23 cellular contexts compared by ENCODE assay signal in genomic region chr9:116233160-116233530, GRCh38.
DNase-seq lines count a peak whose midpoint lies in the region; ATAC-seq and TF ChIP-seq lines count a peak whose summit lies in the region.
"Had no signal": no experiment of that assay in that cellular context is flagged by ENCODE, and none has a peak within 500 bp of the region (broad histone marks: within the 10 kb centered on the region; RNA-seq: fewer than 3 reads in every experiment).

No MANE protein-coding gene starts in this region.

- no peaks in the 10 kb centered on the region for H4K20me1 ChIP-seq in GM23248 (ENCODE audit: insufficient read depth)
- no peaks in the 10 kb centered on the region for H4K20me1 ChIP-seq in fibroblast of lung (ENCODE audit: control insufficient read depth, extremely low read depth, insufficient read depth, low read length)

- peak overlapping the region; percentile 19 for H3K4me2 ChIP-seq in GM23248 (ENCODE audit: unreplicated experiment)
- H3K4me2 ChIP-seq in fibroblast of lung (ENCODE audit: extremely low read depth, insufficient read depth, low read length) = no peak overlapping the region

- DNase-seq in GM23248 = peak; percentile 48
- no peak for DNase-seq in RWPE2 (ENCODE audit: low spot score)
- no peak for DNase-seq in fibroblast of lung (ENCODE audit: low read depth in 2 of 2)
- DNase-seq in osteocyte (ENCODE audit: extremely low spot score, unreplicated experiment) = no peak
- no peak for DNase-seq in activated T-helper 2 cell treated with anti-CD3 and anti-CD28 coated beads, Interferon-gamma antibody, Interleukin-2, Interleukin-4, amounts not matched to agents 10 μg/mL and 5 μg/mL and 100 μg/mL, durations not matched to agents 14 hours and 24 hours and 36 hours (ENCODE audit: low spot score)
- DNase-seq in aorta = no peak
- DNase-seq: activated CD4-positive, alpha-beta T cell treated with anti-CD3 and anti-CD28 coated beads, Interleukin-2, amount 10 ng/mL, durations not matched to agents 24 days and 14 days; activated T-cell treated with anti-CD3 and anti-CD28 coated beads, Interleukin-2, amount 50 U/mL, for 4 hours; DMS153; effector CD4-positive, alpha-beta T cell; foreskin melanocyte; GOT3; KG1; NCI-H1417; NCI-H2081 treated with DMSO at 0.1 percent for 48 hours; NCI-H82 had no signal

- H2AFZ ChIP-seq in GM23248 (no peak overlapping the region), fibroblast of lung (ENCODE audit: low read length) (no peak overlapping the region)

- ATAC-seq in RWPE2 (ENCODE audit: low read depth) = no peak
- no peak for ATAC-seq in GM19324 (IDR thresholded peaks at IDR 0.05; ENCODE audit: low FRiP score, unreplicated experiment)
- ATAC-seq in aorta (ENCODE audit: low FRiP score) = no peak
- ATAC-seq: activated T-cell treated with anti-CD3 and anti-CD28 coated beads, Interleukin-2, amount 50 U/mL, for 4 hours had no signal

- peaks cover 57% of the 10 kb centered on the region for H3F3A ChIP-seq in GM23248 (ENCODE audit: insufficient read depth)

- peaks cover 54% of the 10 kb centered on the region for H3K36me3 Mint-ChIP-seq in osteocyte (ENCODE audit: unreplicated experiment)
- no peaks in the 10 kb centered on the region for H3K36me3 Mint-ChIP-seq in activated T-helper 2 cell treated with anti-CD3 and anti-CD28 coated beads, Interferon-gamma antibody, Interleukin-2, Interleukin-4, amounts not matched to agents 10 μg/mL and 5 μg/mL and 100 μg/mL, durations not matched to agents 14 hours and 24 hours and 36 hours (ENCODE audit: low read depth)
- H3K36me3 Mint-ChIP-seq: memory B cell had no signal

- H3K27ac ChIP-seq in GM23248 (peak overlapping the region; percentile 95), RWPE2 (ENCODE audit: poor library complexity, severe bottlenecking) (peak overlapping the region; percentile 59), fibroblast of lung (ENCODE audit: insufficient read depth, low read length) (peak overlapping the region; percentile 35), aorta (ENCODE audit: low read depth in 1 of 2, low read length in 2 of 2) (no peak overlapping the region)
- H3K27ac ChIP-seq: neutrophil, prostate gland, thoracic aorta had no signal

- no peaks in the 10 kb centered on the region for H3K9me3 ChIP-seq in GM23248 (ENCODE audit: low read depth)
- no peaks in the 10 kb centered on the region for H3K9me3 ChIP-seq in RWPE2 (ENCODE audit: severe bottlenecking)
- no peaks in the 10 kb centered on the region for H3K9me3 ChIP-seq in fibroblast of lung (ENCODE audit: control insufficient read depth, insufficient read depth, low read depth, low read length)
- H3K9me3 ChIP-seq in aorta (ENCODE audit: control insufficient read depth, low read length) = no peaks in the 10 kb centered on the region
- H3K9me3 ChIP-seq: breast epithelium, neutrophil, prostate gland, thoracic aorta had no signal

- no peak overlapping the region for H3K4me3 Mint-ChIP-seq in osteocyte (ENCODE audit: unreplicated experiment)
- no peak overlapping the region for H3K4me3 Mint-ChIP-seq in activated T-helper 2 cell treated with anti-CD3 and anti-CD28 coated beads, Interferon-gamma antibody, Interleukin-2, Interleukin-4, amounts not matched to agents 10 μg/mL and 5 μg/mL and 100 μg/mL, durations not matched to agents 14 hours and 24 hours and 36 hours (ENCODE audit: low read depth)
- H3K4me3 Mint-ChIP-seq: activated CD4-positive, alpha-beta T cell treated with anti-CD3 and anti-CD28 coated beads, Interleukin-2, amount 10 ng/mL, durations not matched to agents 24 days and 14 days; activated T-cell treated with anti-CD3 and anti-CD28 coated beads, Interleukin-2, amount 50 U/mL, for 4 hours; memory B cell; stimulated activated naive CD8-positive, alpha-beta T cell treated with anti-CD3 and anti-CD28 coated beads, Interleukin-15, Interleukin-2, amounts not matched to agents 100 ng/mL and 50 ng/mL, for 24 hours had no signal

- H3K9ac ChIP-seq in GM23248 (peak overlapping the region; percentile 63), fibroblast of lung (ENCODE audit: insufficient read depth, low read length) (no peak overlapping the region)

- in situ Hi-C loops in GM23248 (cut with MboI) = no loop called here

- no peaks in the 10 kb centered on the region for H3K9me3 Mint-ChIP-seq in osteocyte (ENCODE audit: unreplicated experiment)
- H3K9me3 Mint-ChIP-seq in activated T-helper 2 cell treated with anti-CD3 and anti-CD28 coated beads, Interferon-gamma antibody, Interleukin-2, Interleukin-4, amounts not matched to agents 10 μg/mL and 5 μg/mL and 100 μg/mL, durations not matched to agents 14 hours and 24 hours and 36 hours = no peaks in the 10 kb centered on the region
- H3K9me3 Mint-ChIP-seq: memory B cell had no signal

- H3K4me1 ChIP-seq in GM23248 (ENCODE audit: insufficient read depth) = peaks cover 47% of the 10 kb centered on the region
- H3K4me1 ChIP-seq in RWPE2 (ENCODE audit: insufficient read depth, poor library complexity, severe bottlenecking) = peaks cover 30% of the 10 kb centered on the region
- H3K4me1 ChIP-seq in fibroblast of lung (ENCODE audit: control insufficient read depth, extremely low read depth, insufficient read depth, low read length) = peaks cover 15% of the 10 kb centered on the region
- no peaks in the 10 kb centered on the region for H3K4me1 ChIP-seq in aorta (ENCODE audit: control insufficient read depth in 1 of 2, insufficient read depth in 2 of 2, low read length in 2 of 2)
- H3K4me1 ChIP-seq: breast epithelium, prostate gland had no signal

- H3K4me1 Mint-ChIP-seq in osteocyte (ENCODE audit: unreplicated experiment) = peaks cover 78% of the 10 kb centered on the region
- H3K4me1 Mint-ChIP-seq in activated T-helper 2 cell treated with anti-CD3 and anti-CD28 coated beads, Interferon-gamma antibody, Interleukin-2, Interleukin-4, amounts not matched to agents 10 μg/mL and 5 μg/mL and 100 μg/mL, durations not matched to agents 14 hours and 24 hours and 36 hours (ENCODE audit: low read depth) = no peaks in the 10 kb centered on the region
- H3K4me1 Mint-ChIP-seq: activated CD4-positive, alpha-beta T cell treated with anti-CD3 and anti-CD28 coated beads, Interleukin-2, amount 10 ng/mL, durations not matched to agents 24 days and 14 days; memory B cell had no signal

- TF ChIP-seq CTCF in RWPE2 (IDR thresholded peaks at IDR 0.05; ENCODE audit: poor library complexity, severe bottlenecking) (no peak), fibroblast of lung (conservative IDR thresholded peaks at IDR 0.05 in 1 of 2, IDR thresholded peaks at IDR 0.05 in 1 of 2; ENCODE audit: low read depth in 1 of 2, low read length in 2 of 2) (no peak), osteocyte (IDR thresholded peaks at IDR 0.05) (no peak)

- no peaks in the 10 kb centered on the region for H3K9me2 ChIP-seq in GM23248 (ENCODE audit: insufficient read depth)

- H3K36me3 ChIP-seq in GM23248 (ENCODE audit: low read depth) (peaks cover 37% of the 10 kb centered on the region), RWPE2 (ENCODE audit: low read depth) (no peaks in the 10 kb centered on the region), fibroblast of lung (ENCODE audit: control insufficient read depth, insufficient read depth, low read length) (no peaks in the 10 kb centered on the region), aorta (ENCODE audit: control insufficient read depth in 1 of 2, insufficient read depth in 2 of 2, low read length in 1 of 2) (peaks cover 0 to 1% of the 10 kb centered on the region in 2 donors)
- H3K36me3 ChIP-seq: breast epithelium, neutrophil, prostate gland, thoracic aorta had no signal

- peaks cover 9% of the 10 kb centered on the region; the same call in 1 of the 2 replicates for H3K79me2 ChIP-seq in GM23248 (ENCODE audit: insufficient read depth)
- no peaks in the 10 kb centered on the region for H3K79me2 ChIP-seq in fibroblast of lung (ENCODE audit: control insufficient read depth, insufficient read depth, low read length)

- H3K27me3 ChIP-seq in GM23248 (replicated peaks; ENCODE audit: insufficient read depth) (no peaks in the 10 kb centered on the region), RWPE2 (ENCODE audit: insufficient read depth, poor library complexity, severe bottlenecking) (no peaks in the 10 kb centered on the region), fibroblast of lung (ENCODE audit: control insufficient read depth, insufficient read depth, low read length) (no peaks in the 10 kb centered on the region), aorta (ENCODE audit: control insufficient read depth in 1 of 2, insufficient read depth in 2 of 2, low read length in 1 of 2) (no peaks in the 10 kb centered on the region)
- H3K27me3 ChIP-seq: breast epithelium, neutrophil had no signal

- intact Hi-C loops in activated T-helper 2 cell treated with anti-CD3 and anti-CD28 coated beads, Interferon-gamma antibody, Interleukin-2, Interleukin-4, amounts not matched to agents 10 μg/mL and 5 μg/mL and 100 μg/mL, durations not matched to agents 14 hours and 24 hours and 36 hours (cut with micrococcal nuclease) = no loop called here
- intact Hi-C loops in aorta (cut with DNase I) = no loop called here

- no peak overlapping the region for H3K4me3 ChIP-seq in GM23248
- no peak overlapping the region for H3K4me3 ChIP-seq in RWPE2 (ENCODE audit: severe bottlenecking)
- no peak overlapping the region for H3K4me3 ChIP-seq in fibroblast of lung (replicated peaks in 1 of 4; ENCODE audit: control extremely low read depth in 1 of 4, insufficient read depth in 1 of 4, low read depth in 3 of 4, low read length in 4 of 4)
- H3K4me3 ChIP-seq in aorta (ENCODE audit: low read length in 2 of 2) = no peak overlapping the region
- H3K4me3 ChIP-seq: breast epithelium, prostate gland, thoracic aorta had no signal

- no peaks in the 10 kb centered on the region for H3K27me3 Mint-ChIP-seq in osteocyte (ENCODE audit: unreplicated experiment)
- H3K27me3 Mint-ChIP-seq in activated T-helper 2 cell treated with anti-CD3 and anti-CD28 coated beads, Interferon-gamma antibody, Interleukin-2, Interleukin-4, amounts not matched to agents 10 μg/mL and 5 μg/mL and 100 μg/mL, durations not matched to agents 14 hours and 24 hours and 36 hours (ENCODE audit: low read depth) = no peaks in the 10 kb centered on the region
- H3K27me3 Mint-ChIP-seq: activated CD4-positive, alpha-beta T cell treated with anti-CD3 and anti-CD28 coated beads, Interleukin-2, amount 10 ng/mL, durations not matched to agents 24 days and 14 days had no signal

- peak overlapping the region; percentile 84 for H3K27ac Mint-ChIP-seq in osteocyte (ENCODE audit: unreplicated experiment)
- no peak overlapping the region for H3K27ac Mint-ChIP-seq in activated T-helper 2 cell treated with anti-CD3 and anti-CD28 coated beads, Interferon-gamma antibody, Interleukin-2, Interleukin-4, amounts not matched to agents 10 μg/mL and 5 μg/mL and 100 μg/mL, durations not matched to agents 14 hours and 24 hours and 36 hours
- H3K27ac Mint-ChIP-seq: activated CD4-positive, alpha-beta T cell treated with anti-CD3 and anti-CD28 coated beads, Interleukin-2, amount 10 ng/mL, durations not matched to agents 24 days and 14 days; memory B cell; stimulated activated naive CD8-positive, alpha-beta T cell treated with anti-CD3 and anti-CD28 coated beads, Interleukin-15, Interleukin-2, amounts not matched to agents 100 ng/mL and 50 ng/mL, for 24 hours had no signal

- 78 to 82% methylated on average over 3 of the region's 3 CpGs for WGBS in GM23248 (ENCODE audit: low coverage in 1 of 2, low lambda C conversion rate in 2 of 2, missing lambda C conversion rate in 2 of 2), 2 experiments
- 97% methylated on average over 3 of the region's 3 CpGs for WGBS in aorta, 2 donors

Comparison
In these comparisons a context has a peak if more than half of its experiments do, and no peak if none do; other contexts are left out.
1. H3K27ac ChIP-seq: peak in GM23248 (single experiment), RWPE2 (single experiment) and fibroblast of lung (single experiment); none in aorta (0 of 2).